Comparison of ENCODE assay signal across 8 cellular contexts in the genomic region with DNA sequence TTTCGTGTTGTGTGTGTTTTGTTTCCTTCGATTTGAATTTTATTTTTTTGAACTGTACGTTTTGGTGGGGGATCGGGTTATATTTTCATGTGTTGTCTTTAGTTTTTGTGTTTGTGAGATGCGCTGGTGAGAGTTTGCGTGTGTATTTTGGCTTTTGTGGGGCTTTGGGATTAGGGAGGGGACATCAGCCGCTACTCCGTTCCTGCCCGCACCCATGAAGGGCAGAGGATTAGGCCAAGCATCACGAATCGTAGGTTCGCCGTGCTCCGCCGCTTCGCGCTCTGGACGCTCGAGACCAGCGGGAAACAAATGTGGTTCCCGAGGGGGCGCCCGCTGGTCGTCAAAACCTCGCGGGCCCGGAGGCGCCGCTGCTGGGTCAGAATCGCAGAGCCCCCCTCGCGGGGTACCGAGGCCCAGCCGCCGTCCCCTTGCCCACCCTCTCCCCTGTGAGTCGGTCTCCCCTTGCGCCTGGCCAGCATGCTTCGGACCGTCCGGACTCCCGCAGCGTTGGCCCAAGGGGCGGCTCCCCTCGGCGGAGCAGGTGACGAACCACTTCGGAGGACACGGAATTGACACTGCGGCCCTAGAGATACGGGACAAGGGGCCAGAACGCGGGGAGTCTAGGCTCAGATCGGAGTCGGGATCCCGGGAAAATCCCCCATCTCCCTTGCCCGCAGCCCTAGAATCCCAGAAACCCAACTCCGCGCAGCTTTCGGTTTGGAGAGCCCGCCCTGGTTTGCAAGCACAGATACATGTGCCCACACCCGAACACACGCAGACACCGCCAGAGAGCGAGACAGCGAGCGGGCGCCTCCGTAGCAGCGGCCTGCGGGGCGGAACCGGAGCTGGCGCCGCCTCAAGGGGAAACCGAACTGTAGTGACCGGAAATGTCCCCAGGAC. TPM values are rescaled to one million over a fixed set of nuclear protein-coding genes. Genes with fewer than 3 reads are reported as not detected.
DNase-seq lines count a peak whose midpoint lies in the region; ATAC-seq and TF ChIP-seq lines count a peak whose summit lies in the region.

No MANE protein-coding gene starts in this region.

- ATAC-seq in heart right ventricle = peak in 7 of 8 donors; percentile 62 to 77 (median 68)
- no peak for ATAC-seq in HG03095 (IDR thresholded peaks at IDR 0.05; ENCODE audit: unreplicated experiment)

- H3K4me3 ChIP-seq in BLaER1 (peak overlapping the region; percentile 88), heart right ventricle (peak overlapping the region; percentile 34 to 64 (median 58))

- H3K36me3 ChIP-seq in BLaER1 = no peaks in the 10 kb centered on the region
- H3K36me3 ChIP-seq in heart right ventricle = no peaks in the 10 kb centered on the region

- peaks cover 100% of the 10 kb centered on the region for H3K27me3 ChIP-seq in BLaER1
- peaks cover 41 to 100% (median 100%) of the 10 kb centered on the region in 7 donors for H3K27me3 ChIP-seq in heart right ventricle

- no peak for TF ChIP-seq CTCF in heart right ventricle (IDR thresholded peaks at IDR 0.05)

- peaks cover 85% of the 10 kb centered on the region for H4K20me1 ChIP-seq in BLaER1

- H3K9ac ChIP-seq in BLaER1 = peak overlapping the region; percentile 96

- H3K4me1 ChIP-seq in BLaER1 = peaks cover 41% of the 10 kb centered on the region
- H3K4me1 ChIP-seq in heart right ventricle = peaks cover 10 to 47% (median 42%) of the 10 kb centered on the region in 9 donors

- H3K27ac ChIP-seq in BLaER1 (peak overlapping the region; percentile 98), heart right ventricle (peak overlapping the region in 1 of 10 donors; percentile 10)

- 2 to 3% methylated on average over 73 to 76 of the region's 76 CpGs for WGBS in heart right ventricle, 2 donors

- DNase-seq in GM19238 (ENCODE audit: insufficient read length, low spot score) (peak; percentile 26), NCI-H2107 treated with DMSO at 0.1 percent for 48 hours (lab: John Stamatoyannopoulos, UW; ENCODE audit: unreplicated experiment) (peak; percentile 68), heart right ventricle (peak in 1 of 2 donors; percentile 44), retina (peak; percentile 83), cerebellar nuclear complex (lab: John Stamatoyannopoulos, UW) (no peak)
- DNase-seq in activated effector memory CD4-positive, alpha-beta T cell treated with anti-CD3 and anti-CD28 coated beads, Interleukin-2, amount 50 U/mL, for 16 hours = peak; percentile 80

- intact Hi-C loops in heart right ventricle (cut with DNase I) = no loop called here

- peak overlapping the region; percentile 88 for H3K4me2 ChIP-seq in BLaER1

- H3K9me3 ChIP-seq in BLaER1 (no peaks in the 10 kb centered on the region), heart right ventricle (no peaks in the 10 kb centered on the region)

RNA-seq across cellular contexts. Expression of gene PAX5, which starts 2.4 kb away (rescaled TPM):
- under 1 TPM in 1 of 10 donors, not detected in 9; 0.09 TPM for total RNA-seq in heart right ventricle
- polyA plus RNA-seq in heart right ventricle = under 1 TPM in 1 of 2 donors, not detected in 1; under 0.01 TPM

Comparison
In these comparisons a context has a peak if more than half of its experiments do, and no peak if none do; other contexts are left out.
1. DNase-seq: peak in GM19238 (single experiment), NCI-H2107 treated with DMSO at 0.1 percent for 48 hours (single experiment), activated effector memory CD4-positive, alpha-beta T cell treated with anti-CD3 and anti-CD28 coated beads, Interleukin-2, amount 50 U/mL, for 16 hours (single experiment) and retina (single experiment); none in cerebellar nuclear complex (0 of 2).